Comparison of ENCODE assay signal across 8 cellular contexts in the genomic region with DNA sequence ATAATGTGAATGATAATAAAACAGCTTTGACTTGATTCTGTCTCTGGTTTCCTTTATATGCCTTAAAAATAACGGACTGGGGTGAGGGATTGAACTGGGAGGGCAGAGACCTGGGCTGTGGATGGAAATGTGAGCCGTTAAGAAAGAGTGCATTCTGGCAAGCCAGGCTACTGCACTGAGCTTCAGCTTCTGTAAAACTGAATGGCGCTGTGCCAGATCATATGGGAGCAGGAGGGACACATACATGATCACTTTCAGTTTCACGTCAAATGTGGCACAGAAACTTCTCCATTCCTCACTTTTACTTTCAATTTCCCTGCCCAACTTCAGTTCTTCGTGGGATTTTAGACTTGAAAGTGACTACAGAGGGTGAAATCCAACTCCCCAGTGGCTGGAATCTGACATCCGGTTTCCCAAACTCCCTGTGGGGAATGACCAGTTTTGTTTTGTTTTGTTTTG. TPM values are rescaled to one million over a fixed set of nuclear protein-coding genes. Genes with fewer than 3 reads are reported as not detected.
A peak's percentile ranks its signal among the peaks of the same experiment; 100 is the strongest.
DNase-seq lines count a peak whose midpoint lies in the region; ATAC-seq and TF ChIP-seq lines count a peak whose summit lies in the region.

No MANE protein-coding gene starts in this region.

- intact Hi-C loops in activated CD4-positive, alpha-beta T cell treated with anti-CD3 and anti-CD28 coated beads, Interleukin-2, amount 10 ng/mL, durations not matched to agents 24 days and 14 days (cut with micrococcal nuclease), result loop anchor here (1.0 to 2.0 kb wide), 3 partner anchors 8 to 411 kb away; no protein-coding TSS in a partner anchor
- intact Hi-C loops in dorsolateral prefrontal cortex (cut with DNase I) (loop anchor here (2.0 to 10.0 kb wide), 5 partner anchors 15 to 275 kb away; partner anchors contain the start of genes MT1X (in 2 of the 2), AMFR (in 1 of the 2) and MT1E (in 1 of the 2)), mucosa of descending colon (cut with DNase I, micrococcal nuclease) (loop anchor here in 1 of 2 donors (10.0 kb wide), 1 partner anchor 95 kb away; no protein-coding TSS in a partner anchor)

- peak; percentile 61 for ATAC-seq in mucosa of descending colon
- ATAC-seq in stimulated activated naive B cell treated with anti-CD40 and anti-IgM and Interleukin-4, amounts not matched to agents 10 μg/mL and 1 μg/mL and 100 μg/mL, for 72 hours (replicated peaks), result peak; percentile 72 to 73

- H3K27ac ChIP-seq in HEK293 (ENCODE audit: extremely low read depth, low read depth, low read length), result no peak overlapping the region; the same call in 1 of the 2 replicates
- H3K27ac ChIP-seq in dorsolateral prefrontal cortex, result peak overlapping the region; percentile 78 to 99 (median 94)

- CTCF ChIA-PET in HEK293 (lab: Yijun Ruan, JAX), result interaction anchor here (0.6 to 1.3 kb wide), 3 partner anchors 19 to 32 kb away, joined by 3 read pairs; no protein-coding TSS in a partner anchor

- peak overlapping the region; percentile 98 for H3K27ac Mint-ChIP-seq in activated CD4-positive, alpha-beta T cell treated with anti-CD3 and anti-CD28 coated beads, Interleukin-2, amount 10 ng/mL, durations not matched to agents 24 days and 14 days
- peak overlapping the region; percentile 62 for H3K27ac Mint-ChIP-seq in stimulated activated naive B cell treated with anti-CD40 and anti-IgM and Interleukin-4, amounts not matched to agents 10 μg/mL and 1 μg/mL and 100 μg/mL, for 72 hours

- no peak for TF ChIP-seq CTCF in HEK293 (tag by site-specific recombination; IDR thresholded peaks at IDR 0.05)
- TF ChIP-seq CTCF in dorsolateral prefrontal cortex (IDR thresholded peaks at IDR 0.05 in 54 of 56, conservative IDR thresholded peaks at IDR 0.05 in 2 of 56; ENCODE audit: low read depth in 1 of 56, partially characterized antibody in 56 of 56), result peak in 6 of 56 donors; percentile 1 to 12 (median 3)
- no peak for TF ChIP-seq CTCF in mucosa of descending colon (IDR thresholded peaks at IDR 0.05)

- H3K36me3 Mint-ChIP-seq in activated CD4-positive, alpha-beta T cell treated with anti-CD3 and anti-CD28 coated beads, Interleukin-2, amount 10 ng/mL, durations not matched to agents 24 days and 14 days (ENCODE audit: low read depth), result peaks cover 5% of the 10 kb centered on the region
- no peaks in the 10 kb centered on the region for H3K36me3 Mint-ChIP-seq in stimulated activated naive B cell treated with anti-CD40 and anti-IgM and Interleukin-4, amounts not matched to agents 10 μg/mL and 1 μg/mL and 100 μg/mL, for 72 hours

- no peaks in the 10 kb centered on the region for H3K9me3 ChIP-seq in HEK293 (ENCODE audit: control insufficient read depth, insufficient read depth, low read depth, low read length)
- H3K9me3 ChIP-seq in mucosa of descending colon, result no peaks in the 10 kb centered on the region

- no peaks in the 10 kb centered on the region for H3K9me3 Mint-ChIP-seq in activated CD4-positive, alpha-beta T cell treated with anti-CD3 and anti-CD28 coated beads, Interleukin-2, amount 10 ng/mL, durations not matched to agents 24 days and 14 days
- H3K9me3 Mint-ChIP-seq in stimulated activated naive B cell treated with anti-CD40 and anti-IgM and Interleukin-4, amounts not matched to agents 10 μg/mL and 1 μg/mL and 100 μg/mL, for 72 hours, result no peaks in the 10 kb centered on the region

- peak overlapping the region; percentile 51 for H3K4me3 ChIP-seq in HEK293 (ENCODE audit: low read depth, low read length)
- peak overlapping the region; percentile 53 to 95 (median 79) for H3K4me3 ChIP-seq in dorsolateral prefrontal cortex
- no peak overlapping the region for H3K4me3 ChIP-seq in mucosa of descending colon

- POLR2A ChIA-PET in HEK293 (lab: Yijun Ruan, JAX), result interaction anchor here (0.7 to 1.6 kb wide), 3 partner anchors 9 to 46 kb away, joined by 3 to 6 read pairs (median 5); partner anchors contain the start of gene MT1E

- H3K4me1 ChIP-seq in HEK293 (ENCODE audit: control insufficient read depth, insufficient read depth, low read length) (peaks cover 3% of the 10 kb centered on the region; the same call in 1 of the 2 replicates), mucosa of descending colon (ENCODE audit: low read depth) (peaks cover 20% of the 10 kb centered on the region)

- H3K27me3 Mint-ChIP-seq in activated CD4-positive, alpha-beta T cell treated with anti-CD3 and anti-CD28 coated beads, Interleukin-2, amount 10 ng/mL, durations not matched to agents 24 days and 14 days, result no peaks in the 10 kb centered on the region
- no peaks in the 10 kb centered on the region for H3K27me3 Mint-ChIP-seq in stimulated activated naive B cell treated with anti-CD40 and anti-IgM and Interleukin-4, amounts not matched to agents 10 μg/mL and 1 μg/mL and 100 μg/mL, for 72 hours

- H3K36me3 ChIP-seq in HEK293 (ENCODE audit: control insufficient read depth in 2 of 2, insufficient read depth in 1 of 2, low read length in 2 of 2), result no peaks in the 10 kb centered on the region
- H3K36me3 ChIP-seq in mucosa of descending colon (ENCODE audit: low read depth), result no peaks in the 10 kb centered on the region

- H3K4me1 Mint-ChIP-seq in activated CD4-positive, alpha-beta T cell treated with anti-CD3 and anti-CD28 coated beads, Interleukin-2, amount 10 ng/mL, durations not matched to agents 24 days and 14 days, result peaks cover 61% of the 10 kb centered on the region
- peaks cover 28 to 48% of the 10 kb centered on the region in 2 donors for H3K4me1 Mint-ChIP-seq in stimulated activated naive B cell treated with anti-CD40 and anti-IgM and Interleukin-4, amounts not matched to agents 10 μg/mL and 1 μg/mL and 100 μg/mL, for 72 hours

- H3K27me3 ChIP-seq in dorsolateral prefrontal cortex, result no peaks in the 10 kb centered on the region

- DNase-seq in GM04504 (ENCODE audit: low read depth) (peak; percentile 74), NCI-H2107 (lab: John Stamatoyannopoulos, UW) (peak; percentile 45), dorsolateral prefrontal cortex (peak in 2 of 10 donors; percentile 57 to 61), mucosa of descending colon (peak; percentile 52 to 92 (median 70)), NCI-H187 treated with DMSO at 0.1 percent for 48 hours (lab: John Stamatoyannopoulos, UW) (no peak)
- peak; percentile 93 for DNase-seq in activated CD4-positive, alpha-beta T cell treated with anti-CD3 and anti-CD28 coated beads, Interleukin-2, amount 10 ng/mL, durations not matched to agents 24 days and 14 days
- peak; percentile 68 for DNase-seq in stimulated activated naive B cell treated with anti-CD40 and anti-IgM and Interleukin-4, amounts not matched to agents 10 μg/mL and 1 μg/mL and 100 μg/mL, for 72 hours

- H3K4me3 Mint-ChIP-seq in activated CD4-positive, alpha-beta T cell treated with anti-CD3 and anti-CD28 coated beads, Interleukin-2, amount 10 ng/mL, durations not matched to agents 24 days and 14 days, result peak overlapping the region; percentile 96
- peak overlapping the region; percentile 85 to 90 for H3K4me3 Mint-ChIP-seq in stimulated activated naive B cell treated with anti-CD40 and anti-IgM and Interleukin-4, amounts not matched to agents 10 μg/mL and 1 μg/mL and 100 μg/mL, for 72 hours

TF ChIP-seq in HEK293, 187 proteins besides CTCF, POLR2A, EP300 and RAD21 (continues in another document):
- TF ChIP-seq ZNF555 (tag by site-specific recombination; conservative IDR thresholded peaks at IDR 0.05) (no peak), ZNF335 (tag by site-specific recombination; conservative IDR thresholded peaks at IDR 0.05) (peak; percentile 54), MZF1 (tag by site-specific recombination; IDR thresholded peaks at IDR 0.05; ENCODE audit: borderline replicate concordance) (peak; percentile 99)
- TF ChIP-seq, protein P1, sequence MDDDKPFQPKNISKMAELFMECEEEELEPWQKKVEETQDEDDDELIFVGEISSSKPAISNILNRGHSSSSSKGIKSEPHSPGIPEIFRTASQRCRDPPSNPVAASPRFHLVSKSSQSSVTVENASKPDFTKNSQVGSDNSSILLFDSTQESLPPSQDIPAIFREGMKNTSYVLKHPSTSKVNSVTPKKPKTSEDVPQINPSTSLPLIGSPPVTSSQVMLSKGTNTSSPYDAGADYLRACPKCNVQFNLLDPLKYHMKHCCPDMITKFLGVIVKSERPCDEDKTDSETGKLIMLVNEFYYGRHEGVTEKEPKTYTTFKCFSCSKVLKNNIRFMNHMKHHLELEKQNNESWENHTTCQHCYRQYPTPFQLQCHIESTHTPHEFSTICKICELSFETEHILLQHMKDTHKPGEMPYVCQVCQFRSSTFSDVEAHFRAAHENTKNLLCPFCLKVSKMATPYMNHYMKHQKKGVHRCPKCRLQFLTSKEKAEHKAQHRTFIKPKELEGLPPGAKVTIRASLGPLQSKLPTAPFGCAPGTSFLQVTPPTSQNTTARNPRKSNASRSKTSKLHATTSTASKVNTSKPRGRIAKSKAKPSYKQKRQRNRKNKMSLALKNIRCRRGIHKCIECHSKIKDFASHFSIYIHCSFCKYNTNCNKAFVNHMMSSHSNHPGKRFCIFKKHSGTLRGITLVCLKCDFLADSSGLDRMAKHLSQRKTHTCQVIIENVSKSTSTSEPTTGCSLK (tag by site-specific recombination; IDR thresholded peaks at IDR 0.05), result no peak

RNA-seq across cellular contexts. Expression of gene MT2A, which starts 1.1 kb away (rescaled TPM):
- total RNA-seq in activated CD4-positive, alpha-beta T cell treated with anti-CD3 and anti-CD28 coated beads, Interleukin-2, amount 10 ng/mL, durations not matched to agents 24 days and 14 days, result 465 TPM in 2 replicates
- total RNA-seq in dorsolateral prefrontal cortex (1,000 to 10,000 TPM in 1 of 120 experiments, 100 to 1,000 TPM in 119; 138 to 1,007 (median 334) TPM), mucosa of descending colon (100 to 1,000 TPM in 2 of 3 donors, 10 to 100 TPM in 1; 100.0 to 211 (median 206) TPM)

RNA-seq across cellular contexts. Expression of gene MT1E, which starts 16.1 kb away (rescaled TPM):
- 136 and 152 TPM in 2 replicates for total RNA-seq in activated CD4-positive, alpha-beta T cell treated with anti-CD3 and anti-CD28 coated beads, Interleukin-2, amount 10 ng/mL, durations not matched to agents 24 days and 14 days
- total RNA-seq in dorsolateral prefrontal cortex (100 to 1,000 TPM; 100 to 796 (median 251) TPM), mucosa of descending colon (100 to 1,000 TPM in 2 of 3 donors, 10 to 100 TPM in 1; 86.6 to 343 (median 237) TPM)

RNA-seq across cellular contexts. Expression of gene MT3, which starts 20.2 kb away (rescaled TPM):
- 5.9 and 9.3 TPM in 2 replicates for total RNA-seq in activated CD4-positive, alpha-beta T cell treated with anti-CD3 and anti-CD28 coated beads, Interleukin-2, amount 10 ng/mL, durations not matched to agents 24 days and 14 days
- total RNA-seq in dorsolateral prefrontal cortex (1,000 to 10,000 TPM in 91 of 120 experiments, 100 to 1,000 TPM in 29; 739 to 2,436 (median 1,144) TPM), mucosa of descending colon (1 to 10 TPM in 2 of 3 donors, not detected in 1; 3.0 to 8.8 TPM)

RNA-seq across cellular contexts. Expression of gene MT1M, which starts 23.0 kb away (rescaled TPM):
- not detected in 2 replicates for total RNA-seq in activated CD4-positive, alpha-beta T cell treated with anti-CD3 and anti-CD28 coated beads, Interleukin-2, amount 10 ng/mL, durations not matched to agents 24 days and 14 days
- total RNA-seq in dorsolateral prefrontal cortex, result 100 to 1,000 TPM in 20 of 120 experiments, 10 to 100 TPM in 100; 16.9 to 238 (median 60.1) TPM
- 10 to 100 TPM in 2 of 3 donors, 1 to 10 TPM in 1; 9.5 to 40.0 (median 23.3) TPM for total RNA-seq in mucosa of descending colon

RNA-seq across cellular contexts. Expression of gene MT1A, which starts 29.0 kb away (rescaled TPM):
- 1.8 and 2.1 TPM in 2 replicates for total RNA-seq in activated CD4-positive, alpha-beta T cell treated with anti-CD3 and anti-CD28 coated beads, Interleukin-2, amount 10 ng/mL, durations not matched to agents 24 days and 14 days
- total RNA-seq in dorsolateral prefrontal cortex, result 10 to 100 TPM in 28 of 120 experiments, 1 to 10 TPM in 79, under 1 TPM in 1, not detected in 12; 0.93 to 64.6 (median 6.1) TPM
- total RNA-seq in mucosa of descending colon, result 1 to 10 TPM; 4.5 to 9.7 (median 8.9) TPM

Comparison
In these comparisons a context has a peak if more than half of its experiments do, and no peak if none do; other contexts are left out.
1. RNA of gene MT3, which starts 20.2 kb away (total RNA-seq): 739 to 2,436 TPM in dorsolateral prefrontal cortex; 5.9 to 9.3 TPM in activated CD4-positive, alpha-beta T cell treated with anti-CD3 and anti-CD28 coated beads, Interleukin-2, amount 10 ng/mL, durations not matched to agents 24 days and 14 days and 3.0 to 8.8 TPM in mucosa of descending colon; every median in the first group is over 10 times any median in the second.